Comparison of ENCODE assay signal across 7 cellular contexts in the genomic region with DNA sequence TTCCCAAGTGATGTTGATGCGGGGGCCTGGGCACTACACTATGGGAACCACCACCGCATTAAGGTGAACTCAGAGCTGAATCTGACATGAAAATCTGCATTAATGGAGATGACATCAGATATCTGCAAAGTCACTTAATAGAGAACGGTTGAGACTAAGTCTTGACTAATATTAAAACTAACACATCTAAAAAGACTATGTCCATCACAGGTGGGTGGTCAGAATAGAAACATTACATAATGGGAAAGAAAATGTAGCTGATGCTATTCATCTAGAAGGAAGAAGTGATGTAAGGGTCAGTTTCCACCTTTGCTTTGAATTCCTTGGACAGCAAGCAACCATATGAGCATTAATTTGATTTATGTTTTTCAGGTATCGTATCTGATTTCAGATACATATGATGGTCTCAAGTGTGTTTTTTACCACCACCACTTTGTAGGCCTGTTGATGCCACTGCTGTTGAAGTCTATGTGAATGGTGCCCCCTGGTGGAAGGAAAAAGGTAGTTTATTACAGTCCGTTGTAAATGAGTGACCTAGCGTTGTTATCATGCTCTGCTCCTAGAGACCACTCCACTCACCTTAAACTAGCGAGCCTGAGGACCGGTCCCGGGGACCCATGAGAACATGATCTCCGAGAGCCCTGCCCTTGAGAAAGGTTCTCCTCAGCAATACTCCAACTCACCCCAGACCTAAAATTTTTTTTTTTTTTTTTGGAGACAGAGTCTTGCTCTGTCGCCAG.
DNase-seq lines count a peak whose midpoint lies in the region; TF ChIP-seq lines count a peak whose summit lies in the region.

No MANE protein-coding gene starts in this region.

- TF ChIP-seq CTCF in GM12864 (IDR thresholded peaks at IDR 0.05; ENCODE audit: low read depth, low read length, missing control alignments) (peak; percentile 55), Peyer's patch (IDR thresholded peaks at IDR 0.05) (peak; percentile 65 to 91 (median 84))

- no peak overlapping the region for H3K4me3 ChIP-seq in GM12864 (ENCODE audit: low read depth, low read length)
- no peak overlapping the region for H3K4me3 ChIP-seq in H7 (ENCODE audit: insufficient read depth, low read depth, low read length)
- no peak overlapping the region for H3K4me3 ChIP-seq in Peyer's patch

- no peaks in the 10 kb centered on the region for H3K9me3 ChIP-seq in Peyer's patch

- H3K27me3 ChIP-seq in H7 (ENCODE audit: control insufficient read depth, insufficient read depth, low read length) (no peaks in the 10 kb centered on the region), Peyer's patch (no peaks in the 10 kb centered on the region)

- no peaks in the 10 kb centered on the region for H3K36me3 ChIP-seq in H7 (replicated peaks; ENCODE audit: control insufficient read depth, insufficient read depth, low read length)
- no peaks in the 10 kb centered on the region for H3K36me3 ChIP-seq in Peyer's patch

- no peaks in the 10 kb centered on the region for H3K4me1 ChIP-seq in Peyer's patch

- no peak overlapping the region for H3K27ac ChIP-seq in Peyer's patch

- TF ChIP-seq POLR2A in Peyer's patch (IDR thresholded peaks at IDR 0.05) = no peak

- peak; percentile 56 for DNase-seq in GM12864 (ENCODE audit: low read depth)
- peak; percentile 36 for DNase-seq in H7
- peak; percentile 79 for DNase-seq in LHCN-M2 (ENCODE audit: low read depth)
- DNase-seq in Peyer's patch = peak in 2 of 3 donors; percentile 53 to 71
- DNase-seq in activated T-helper 9 cell treated with anti-CD3 and anti-CD28 coated beads, Interleukin-2, amount 50 U/mL, for 16 hours (ENCODE audit: low read depth) = peak; percentile 7
- peak; percentile 72 for DNase-seq in globus pallidus (ENCODE audit: low spot score)
- peak; percentile 89 for DNase-seq in pons (ENCODE audit: low spot score)

Comparison
In these comparisons a context has a peak if more than half of its experiments do, and no peak if none do; other contexts are left out.
1. DNase-seq: peak in every context shown above with its lines; median percentile 89 in pons; 79 in LHCN-M2; 72 in globus pallidus; 62 in Peyer's patch; 56 in GM12864; 36 in H7; 7 in activated T-helper 9 cell treated with anti-CD3 and anti-CD28 coated beads, Interleukin-2, amount 50 U/mL, for 16 hours.